2 cellular contexts compared by ENCODE assay signal in genomic region chr14:103948442-103948841, GRCh38.
A peak's percentile ranks its signal among the peaks of the same experiment; 100 is the strongest.
TF ChIP-seq lines count a peak whose summit lies in the region.

No MANE protein-coding gene starts in this region.

TF ChIP-seq in HEK293, 187 proteins besides CTCF, POLR2A, EP300 and RAD21:
- TF ChIP-seq ZNF146 (tag by site-specific recombination; IDR thresholded peaks at IDR 0.05), result peak; percentile 66
- no peak for TF ChIP-seq ZNF394 (tag by site-specific recombination; IDR thresholded peaks at IDR 0.05; ENCODE audit: borderline replicate concordance)

TF ChIP-seq in K562, 482 proteins besides CTCF, POLR2A, EP300 and RAD21:
- TF ChIP-seq ZSCAN32 (CRISPR knock-in tag; IDR thresholded peaks at IDR 0.05) (no peak), ZNF146 (CRISPR knock-in tag; IDR thresholded peaks at IDR 0.05; ENCODE audit: unreplicated experiment) (peak; percentile 71)
